ENCODE assay signal across 28 cellular contexts in the genomic region with DNA sequence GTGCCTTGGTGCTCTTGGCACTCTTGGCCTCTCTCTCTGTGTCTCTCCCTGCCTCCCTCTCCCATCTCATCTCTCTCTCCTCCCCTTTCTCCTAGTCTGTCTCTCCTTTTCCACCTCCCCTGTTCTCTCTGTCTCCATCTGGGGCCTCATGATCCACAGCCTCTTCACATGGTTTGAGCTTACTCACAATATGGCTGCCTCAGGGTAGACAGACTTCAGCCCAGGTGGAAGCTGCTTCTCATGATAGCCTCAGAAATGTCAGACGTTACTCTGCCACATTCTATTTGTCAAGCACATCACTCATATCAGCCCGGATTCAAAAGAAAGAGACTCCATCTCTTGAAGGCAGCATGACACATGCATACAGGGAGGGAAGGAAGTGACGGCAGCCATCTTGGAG. TPM values are rescaled to one million over a fixed set of nuclear protein-coding genes. Genes with fewer than 3 reads are reported as not detected.
DNase-seq lines count a peak whose midpoint lies in the region; ATAC-seq, FAIRE-seq and TF ChIP-seq lines count a peak whose summit lies in the region.
"Had no signal": no experiment of that assay in that cellular context is flagged by ENCODE, and none has a peak within 500 bp of the region (broad histone marks: within the 10 kb centered on the region; RNA-seq: fewer than 3 reads in every experiment).

No MANE protein-coding gene starts in this region.

- H3K27me3 Mint-ChIP-seq in T-helper 2 cell treated with Interferon-gamma antibody and Interleukin-4, amounts not matched to agents 5 μg/mL and 100 μg/mL, for 36 hours (ENCODE audit: low read depth) = no peaks in the 10 kb centered on the region
- no peaks in the 10 kb centered on the region for H3K27me3 Mint-ChIP-seq in CD4-positive, CD25-positive, alpha-beta regulatory T cell
- H3K27me3 Mint-ChIP-seq in dendritic cell treated with granulocyte-macrophage colony-stimulating factor and Interleukin-4, amounts not matched to agents 40 ng/mL and 50 ng/mL, for 4 days = no peaks in the 10 kb centered on the region

- H3K27ac Mint-ChIP-seq in T-helper 2 cell treated with Interferon-gamma antibody and Interleukin-4, amounts not matched to agents 5 μg/mL and 100 μg/mL, for 36 hours = peak overlapping the region; percentile 37
- H3K27ac Mint-ChIP-seq in CD4-positive, CD25-positive, alpha-beta regulatory T cell = peak overlapping the region; percentile 1 to 49 (median 37)
- H3K27ac Mint-ChIP-seq in dendritic cell treated with granulocyte-macrophage colony-stimulating factor and Interleukin-4, amounts not matched to agents 40 ng/mL and 50 ng/mL, for 4 days = peak overlapping the region; percentile 47
- H3K27ac Mint-ChIP-seq: CD8-positive, alpha-beta T cell had no signal

- H3K4me1 ChIP-seq in CD4-positive, CD25-positive, alpha-beta regulatory T cell (ENCODE audit: control insufficient read depth, insufficient read depth, low read length, poor library complexity, severe bottlenecking) = peaks cover 23% of the 10 kb centered on the region
- H3K4me1 ChIP-seq in RWPE2 (ENCODE audit: insufficient read depth, poor library complexity, severe bottlenecking) = peaks cover 12% of the 10 kb centered on the region

- peaks cover 72% of the 10 kb centered on the region for H3K36me3 Mint-ChIP-seq in T-helper 2 cell treated with Interferon-gamma antibody and Interleukin-4, amounts not matched to agents 5 μg/mL and 100 μg/mL, for 36 hours (ENCODE audit: low read depth)
- H3K36me3 Mint-ChIP-seq in CD4-positive, CD25-positive, alpha-beta regulatory T cell = peaks cover 7% of the 10 kb centered on the region
- H3K36me3 Mint-ChIP-seq in dendritic cell treated with granulocyte-macrophage colony-stimulating factor and Interleukin-4, amounts not matched to agents 40 ng/mL and 50 ng/mL, for 4 days (ENCODE audit: low read depth) = peaks cover 3% of the 10 kb centered on the region
- H3K36me3 Mint-ChIP-seq: CD8-positive, alpha-beta T cell had no signal

- TF ChIP-seq CTCF in RWPE2 (IDR thresholded peaks at IDR 0.05; ENCODE audit: poor library complexity, severe bottlenecking) = no peak

- H3K36me3 ChIP-seq in CD4-positive, CD25-positive, alpha-beta regulatory T cell (ENCODE audit: control insufficient read depth, insufficient read depth, low read length) = peaks cover 3% of the 10 kb centered on the region
- H3K36me3 ChIP-seq in RWPE2 (ENCODE audit: low read depth) = peaks cover 95% of the 10 kb centered on the region
- H3K36me3 ChIP-seq: esophagus muscularis mucosa, SJCRH30 had no signal

- no peak for DNase-seq in T-helper 2 cell treated with Interferon-gamma antibody and Interleukin-4, amounts not matched to agents 5 μg/mL and 100 μg/mL, for 36 hours (ENCODE audit: low spot score)
- DNase-seq in T-helper 2 cell (no peak), RWPE2 (ENCODE audit: low spot score) (no peak), GDM1 (lab: John Stamatoyannopoulos, UW) (no peak), H54 (ENCODE audit: insufficient read length, low spot score) (no peak)
- DNase-seq in CD4-positive, CD25-positive, alpha-beta regulatory T cell = no peak
- DNase-seq: 8988T; activated CD4-positive, CD25-positive, alpha-beta regulatory T cell; activated gamma-delta T cell; caudate nucleus; CD8-positive, alpha-beta T cell; foreskin fibroblast; heart left ventricle; left ventricle myocardium superior; mesendoderm; NCI-H1092 treated with DMSO at 0.1 percent for 48 hours; NCI-H1694 treated with DMSO at 0.1 percent for 48 hours; NCI-H446; NCI-H748 treated with DMSO at 0.1 percent for 48 hours; SJCRH30; stimulated activated naive CD4-positive, alpha-beta T cell; testis had no signal

- H3K9me3 Mint-ChIP-seq in T-helper 2 cell treated with Interferon-gamma antibody and Interleukin-4, amounts not matched to agents 5 μg/mL and 100 μg/mL, for 36 hours = peaks cover 10% of the 10 kb centered on the region
- H3K9me3 Mint-ChIP-seq in CD4-positive, CD25-positive, alpha-beta regulatory T cell = peaks cover 0 to 3% (median 0%) of the 10 kb centered on the region in 7 donors
- H3K9me3 Mint-ChIP-seq in dendritic cell treated with granulocyte-macrophage colony-stimulating factor and Interleukin-4, amounts not matched to agents 40 ng/mL and 50 ng/mL, for 4 days = peaks cover 9% of the 10 kb centered on the region

- no peak for FAIRE-seq in H54 (lab: Jason Lieb, UNC)
- FAIRE-seq: TTC549 had no signal

- H3K4me1 Mint-ChIP-seq in T-helper 2 cell treated with Interferon-gamma antibody and Interleukin-4, amounts not matched to agents 5 μg/mL and 100 μg/mL, for 36 hours (ENCODE audit: low read depth) = peaks cover 32% of the 10 kb centered on the region
- H3K4me1 Mint-ChIP-seq in CD4-positive, CD25-positive, alpha-beta regulatory T cell = peaks cover 0 to 29% (median 23%) of the 10 kb centered on the region in 4 donors
- peaks cover 38% of the 10 kb centered on the region for H3K4me1 Mint-ChIP-seq in dendritic cell treated with granulocyte-macrophage colony-stimulating factor and Interleukin-4, amounts not matched to agents 40 ng/mL and 50 ng/mL, for 4 days (ENCODE audit: low read depth)

- TF ChIP-seq POLR2A in H54 (IDR thresholded peaks at IDR 0.05; ENCODE audit: low read depth, low read length) = no peak

- no peak overlapping the region for H3K27ac ChIP-seq in CD4-positive, CD25-positive, alpha-beta regulatory T cell (ENCODE audit: insufficient read depth, low read length, poor library complexity, severe bottlenecking)
- H3K27ac ChIP-seq in RWPE2 (ENCODE audit: poor library complexity, severe bottlenecking) = peak overlapping the region; percentile 52
- H3K27ac ChIP-seq: esophagus muscularis mucosa, SJCRH30, testis had no signal

- H3K4me3 Mint-ChIP-seq in T-helper 2 cell treated with Interferon-gamma antibody and Interleukin-4, amounts not matched to agents 5 μg/mL and 100 μg/mL, for 36 hours = no peak overlapping the region
- no peak overlapping the region for H3K4me3 Mint-ChIP-seq in CD4-positive, CD25-positive, alpha-beta regulatory T cell
- H3K4me3 Mint-ChIP-seq in dendritic cell treated with granulocyte-macrophage colony-stimulating factor and Interleukin-4, amounts not matched to agents 40 ng/mL and 50 ng/mL, for 4 days = no peak overlapping the region
- H3K4me3 Mint-ChIP-seq: CD8-positive, alpha-beta T cell had no signal

- H3K4me3 ChIP-seq in CD4-positive, CD25-positive, alpha-beta regulatory T cell (ENCODE audit: low read depth, low read length) = no peak overlapping the region
- no peak overlapping the region for H3K4me3 ChIP-seq in RWPE2 (ENCODE audit: severe bottlenecking)
- H3K4me3 ChIP-seq: esophagus muscularis mucosa, heart left ventricle, SJCRH30, skin epidermis, testis had no signal

- H3K27me3 ChIP-seq in CD4-positive, CD25-positive, alpha-beta regulatory T cell (ENCODE audit: control insufficient read depth, insufficient read depth, low read length) = no peaks in the 10 kb centered on the region
- H3K27me3 ChIP-seq in RWPE2 (ENCODE audit: insufficient read depth, poor library complexity, severe bottlenecking) = no peaks in the 10 kb centered on the region
- H3K27me3 ChIP-seq: esophagus muscularis mucosa, heart left ventricle, SJCRH30, testis had no signal

- intact Hi-C loops in dendritic cell treated with granulocyte-macrophage colony-stimulating factor and Interleukin-4, amounts not matched to agents 40 ng/mL and 50 ng/mL, for 4 days (cut with micrococcal nuclease) = loop anchor here (5.0 kb wide), 1 partner anchor 33 kb away; no protein-coding TSS in a partner anchor

- H3K9me3 ChIP-seq in CD4-positive, CD25-positive, alpha-beta regulatory T cell (ENCODE audit: control insufficient read depth in 2 of 2, low read length in 2 of 2) = no peaks in the 10 kb centered on the region
- H3K9me3 ChIP-seq in RWPE2 (ENCODE audit: severe bottlenecking) = no peaks in the 10 kb centered on the region
- H3K9me3 ChIP-seq: SJCRH30, testis had no signal

- ATAC-seq in CD4-positive, CD25-positive, alpha-beta regulatory T cell (ENCODE audit: low read depth in 2 of 2) = no peak
- ATAC-seq in RWPE2 (ENCODE audit: low read depth) (no peak), GM21390 (IDR thresholded peaks at IDR 0.05; ENCODE audit: unreplicated experiment) (no peak)
- ATAC-seq: CD8-positive, alpha-beta T cell; HCT116; heart left ventricle; left ventricle myocardium superior had no signal

RNA-seq across cellular contexts. Expression of gene S1PR4, which starts 18.4 kb away (rescaled TPM):
- 159 TPM for total RNA-seq in CD4-positive, CD25-positive, alpha-beta regulatory T cell
- polyA plus RNA-seq in CD4-positive, CD25-positive, alpha-beta regulatory T cell = 100 to 1,000 TPM; 706 to 902 (median 799) TPM
- total RNA-seq: SJCRH30 had no signal

RNA-seq across cellular contexts. Expression of gene GNA15, which starts 24.4 kb away (rescaled TPM):
- total RNA-seq in CD4-positive, CD25-positive, alpha-beta regulatory T cell = 43.0 TPM
- polyA plus RNA-seq in CD4-positive, CD25-positive, alpha-beta regulatory T cell = 1 to 10 TPM; 4.1 to 8.0 (median 6.2) TPM

RNA-seq across cellular contexts. Expression of gene NCLN, which starts 25.5 kb away (rescaled TPM):
- 48.0 TPM for total RNA-seq in CD4-positive, CD25-positive, alpha-beta regulatory T cell
- polyA plus RNA-seq in CD4-positive, CD25-positive, alpha-beta regulatory T cell = 10 to 100 TPM; 13.3 to 30.8 (median 20.4) TPM
